ENCODE assay signal across 1 cellular context in the genomic region with DNA sequence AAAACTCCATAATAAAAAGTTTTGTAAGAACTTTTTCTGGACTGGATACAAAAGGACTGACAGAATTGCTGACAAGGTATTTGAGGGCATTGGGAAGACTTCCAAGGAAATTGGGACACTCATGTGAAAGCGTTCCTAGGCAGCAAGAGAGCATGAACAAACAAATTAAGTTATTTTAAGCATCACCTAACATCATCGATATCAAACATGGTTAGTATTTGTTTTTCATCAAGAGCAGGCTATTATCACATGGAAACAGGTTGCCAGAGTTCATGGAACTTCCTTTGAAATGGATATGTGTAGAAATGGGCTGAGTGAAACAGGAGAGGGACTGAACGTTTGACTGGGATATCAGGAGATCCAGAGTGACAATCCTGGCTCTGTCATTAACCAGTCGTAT.
TF ChIP-seq lines count a peak whose summit lies in the region.

No MANE protein-coding gene starts in this region.

TF ChIP-seq in HepG2, 621 proteins besides CTCF, POLR2A, EP300 and RAD21 (continued from another document and continues in another):
- TF ChIP-seq, protein P1, sequence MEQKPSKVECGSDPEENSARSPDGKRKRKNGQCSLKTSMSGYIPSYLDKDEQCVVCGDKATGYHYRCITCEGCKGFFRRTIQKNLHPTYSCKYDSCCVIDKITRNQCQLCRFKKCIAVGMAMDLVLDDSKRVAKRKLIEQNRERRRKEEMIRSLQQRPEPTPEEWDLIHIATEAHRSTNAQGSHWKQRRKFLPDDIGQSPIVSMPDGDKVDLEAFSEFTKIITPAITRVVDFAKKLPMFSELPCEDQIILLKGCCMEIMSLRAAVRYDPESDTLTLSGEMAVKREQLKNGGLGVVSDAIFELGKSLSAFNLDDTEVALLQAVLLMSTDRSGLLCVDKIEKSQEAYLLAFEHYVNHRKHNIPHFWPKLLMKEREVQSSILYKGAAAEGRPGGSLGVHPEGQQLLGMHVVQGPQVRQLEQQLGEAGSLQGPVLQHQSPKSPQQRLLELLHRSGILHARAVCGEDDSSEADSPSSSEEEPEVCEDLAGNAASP (CRISPR knock-in tag; IDR thresholded peaks at IDR 0.05; ENCODE audit: borderline replicate concordance) = no peak
- TF ChIP-seq RARA (CRISPR knock-in tag; IDR thresholded peaks at IDR 0.05) (0 out of 2 replicates have a peak, but pooled peaks have one; percentile 35), ZFP1 (CRISPR knock-in tag; IDR thresholded peaks at IDR 0.05) (no peak), JUNB (CRISPR knock-in tag; IDR thresholded peaks at IDR 0.05; ENCODE audit: borderline replicate concordance) (no peak), NFE2L1 (CRISPR knock-in tag; IDR thresholded peaks at IDR 0.05; ENCODE audit: borderline replicate concordance) (no peak), ZNF337 (CRISPR knock-in tag; IDR thresholded peaks at IDR 0.05; ENCODE audit: borderline replicate concordance, low read depth) (no peak), AGO2 (optimal IDR thresholded peaks at IDR 0.05; ENCODE audit: low read depth, low read length) (no peak), KAT8 (CRISPR knock-in tag; IDR thresholded peaks at IDR 0.05) (no peak), MAFK (conservative IDR thresholded peaks at IDR 0.05 in 1 of 2, IDR thresholded peaks at IDR 0.05 in 1 of 2; ENCODE audit: low read length in 2 of 2) (peak; percentile 19 to 78; a peak in 2 of 4 replicates), U2AF2 (IDR thresholded peaks at IDR 0.05; ENCODE audit: low read depth, low read length) (no peak), FOXK1 (CRISPR knock-in tag; IDR thresholded peaks at IDR 0.05; ENCODE audit: borderline replicate concordance, low read depth) (no peak), ZFX (CRISPR knock-in tag; IDR thresholded peaks at IDR 0.05; ENCODE audit: low read depth) (no peak), NBN (conservative IDR thresholded peaks at IDR 0.05) (no peak), KLF12 (CRISPR knock-in tag; IDR thresholded peaks at IDR 0.05; ENCODE audit: borderline replicate concordance) (no peak), GTF3A (CRISPR knock-in tag; conservative IDR thresholded peaks at IDR 0.05) (no peak), MAFF (IDR thresholded peaks at IDR 0.05; ENCODE audit: low read depth, low read length) (peak; percentile 57), MEF2D (CRISPR knock-in tag; IDR thresholded peaks at IDR 0.05) (0 out of 2 replicates have a peak, but pooled peaks have one; percentile 34), SMARCC2 (IDR thresholded peaks at IDR 0.05) (no peak), TMF1 (CRISPR knock-in tag; IDR thresholded peaks at IDR 0.05; ENCODE audit: low read depth) (no peak), POLR2AphosphoS2 (IDR thresholded peaks at IDR 0.05; ENCODE audit: low read depth, low read length) (no peak)
- TF ChIP-seq, protein P2, sequence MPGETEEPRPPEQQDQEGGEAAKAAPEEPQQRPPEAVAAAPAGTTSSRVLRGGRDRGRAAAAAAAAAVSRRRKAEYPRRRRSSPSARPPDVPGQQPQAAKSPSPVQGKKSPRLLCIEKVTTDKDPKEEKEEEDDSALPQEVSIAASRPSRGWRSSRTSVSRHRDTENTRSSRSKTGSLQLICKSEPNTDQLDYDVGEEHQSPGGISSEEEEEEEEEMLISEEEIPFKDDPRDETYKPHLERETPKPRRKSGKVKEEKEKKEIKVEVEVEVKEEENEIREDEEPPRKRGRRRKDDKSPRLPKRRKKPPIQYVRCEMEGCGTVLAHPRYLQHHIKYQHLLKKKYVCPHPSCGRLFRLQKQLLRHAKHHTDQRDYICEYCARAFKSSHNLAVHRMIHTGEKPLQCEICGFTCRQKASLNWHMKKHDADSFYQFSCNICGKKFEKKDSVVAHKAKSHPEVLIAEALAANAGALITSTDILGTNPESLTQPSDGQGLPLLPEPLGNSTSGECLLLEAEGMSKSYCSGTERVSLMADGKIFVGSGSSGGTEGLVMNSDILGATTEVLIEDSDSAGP (CRISPR knock-in tag; IDR thresholded peaks at IDR 0.05; ENCODE audit: borderline replicate concordance) = no peak
- TF ChIP-seq, protein P3, sequence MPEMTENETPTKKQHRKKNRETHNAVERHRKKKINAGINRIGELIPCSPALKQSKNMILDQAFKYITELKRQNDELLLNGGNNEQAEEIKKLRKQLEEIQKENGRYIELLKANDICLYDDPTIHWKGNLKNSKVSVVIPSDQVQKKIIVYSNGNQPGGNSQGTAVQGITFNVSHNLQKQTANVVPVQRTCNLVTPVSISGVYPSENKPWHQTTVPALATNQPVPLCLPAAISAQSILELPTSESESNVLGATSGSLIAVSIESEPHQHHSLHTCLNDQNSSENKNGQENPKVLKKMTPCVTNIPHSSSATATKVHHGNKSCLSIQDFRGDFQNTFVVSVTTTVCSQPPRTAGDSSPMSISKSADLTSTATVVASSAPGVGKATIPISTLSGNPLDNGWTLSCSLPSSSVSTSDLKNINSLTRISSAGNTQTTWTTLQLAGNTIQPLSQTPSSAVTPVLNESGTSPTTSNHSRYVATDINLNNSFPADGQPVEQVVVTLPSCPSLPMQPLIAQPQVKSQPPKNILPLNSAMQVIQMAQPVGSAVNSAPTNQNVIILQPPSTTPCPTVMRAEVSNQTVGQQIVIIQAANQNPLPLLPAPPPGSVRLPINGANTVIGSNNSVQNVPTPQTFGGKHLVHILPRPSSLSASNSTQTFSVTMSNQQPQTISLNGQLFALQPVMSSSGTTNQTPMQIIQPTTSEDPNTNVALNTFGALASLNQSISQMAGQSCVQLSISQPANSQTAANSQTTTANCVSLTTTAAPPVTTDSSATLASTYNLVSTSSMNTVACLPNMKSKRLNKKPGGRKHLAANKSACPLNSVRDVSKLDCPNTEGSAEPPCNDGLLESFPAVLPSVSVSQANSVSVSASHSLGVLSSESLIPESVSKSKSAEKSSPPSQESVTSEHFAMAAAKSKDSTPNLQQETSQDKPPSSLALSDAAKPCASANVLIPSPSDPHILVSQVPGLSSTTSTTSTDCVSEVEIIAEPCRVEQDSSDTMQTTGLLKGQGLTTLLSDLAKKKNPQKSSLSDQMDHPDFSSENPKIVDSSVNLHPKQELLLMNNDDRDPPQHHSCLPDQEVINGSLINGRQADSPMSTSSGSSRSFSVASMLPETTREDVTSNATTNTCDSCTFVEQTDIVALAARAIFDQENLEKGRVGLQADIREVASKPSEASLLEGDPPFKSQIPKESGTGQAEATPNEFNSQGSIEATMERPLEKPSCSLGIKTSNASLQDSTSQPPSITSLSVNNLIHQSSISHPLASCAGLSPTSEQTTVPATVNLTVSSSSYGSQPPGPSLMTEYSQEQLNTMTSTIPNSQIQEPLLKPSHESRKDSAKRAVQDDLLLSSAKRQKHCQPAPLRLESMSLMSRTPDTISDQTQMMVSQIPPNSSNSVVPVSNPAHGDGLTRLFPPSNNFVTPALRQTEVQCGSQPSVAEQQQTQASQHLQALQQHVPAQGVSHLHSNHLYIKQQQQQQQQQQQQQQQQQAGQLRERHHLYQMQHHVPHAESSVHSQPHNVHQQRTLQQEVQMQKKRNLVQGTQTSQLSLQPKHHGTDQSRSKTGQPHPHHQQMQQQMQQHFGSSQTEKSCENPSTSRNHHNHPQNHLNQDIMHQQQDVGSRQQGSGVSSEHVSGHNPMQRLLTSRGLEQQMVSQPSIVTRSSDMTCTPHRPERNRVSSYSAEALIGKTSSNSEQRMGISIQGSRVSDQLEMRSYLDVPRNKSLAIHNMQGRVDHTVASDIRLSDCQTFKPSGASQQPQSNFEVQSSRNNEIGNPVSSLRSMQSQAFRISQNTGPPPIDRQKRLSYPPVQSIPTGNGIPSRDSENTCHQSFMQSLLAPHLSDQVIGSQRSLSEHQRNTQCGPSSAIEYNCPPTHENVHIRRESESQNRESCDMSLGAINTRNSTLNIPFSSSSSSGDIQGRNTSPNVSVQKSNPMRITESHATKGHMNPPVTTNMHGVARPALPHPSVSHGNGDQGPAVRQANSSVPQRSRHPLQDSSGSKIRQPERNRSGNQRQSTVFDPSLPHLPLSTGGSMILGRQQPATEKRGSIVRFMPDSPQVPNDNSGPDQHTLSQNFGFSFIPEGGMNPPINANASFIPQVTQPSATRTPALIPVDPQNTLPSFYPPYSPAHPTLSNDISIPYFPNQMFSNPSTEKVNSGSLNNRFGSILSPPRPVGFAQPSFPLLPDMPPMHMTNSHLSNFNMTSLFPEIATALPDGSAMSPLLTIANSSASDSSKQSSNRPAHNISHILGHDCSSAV (CRISPR knock-in tag; IDR thresholded peaks at IDR 0.05; ENCODE audit: borderline replicate concordance) = no peak
- TF ChIP-seq, protein P4, sequence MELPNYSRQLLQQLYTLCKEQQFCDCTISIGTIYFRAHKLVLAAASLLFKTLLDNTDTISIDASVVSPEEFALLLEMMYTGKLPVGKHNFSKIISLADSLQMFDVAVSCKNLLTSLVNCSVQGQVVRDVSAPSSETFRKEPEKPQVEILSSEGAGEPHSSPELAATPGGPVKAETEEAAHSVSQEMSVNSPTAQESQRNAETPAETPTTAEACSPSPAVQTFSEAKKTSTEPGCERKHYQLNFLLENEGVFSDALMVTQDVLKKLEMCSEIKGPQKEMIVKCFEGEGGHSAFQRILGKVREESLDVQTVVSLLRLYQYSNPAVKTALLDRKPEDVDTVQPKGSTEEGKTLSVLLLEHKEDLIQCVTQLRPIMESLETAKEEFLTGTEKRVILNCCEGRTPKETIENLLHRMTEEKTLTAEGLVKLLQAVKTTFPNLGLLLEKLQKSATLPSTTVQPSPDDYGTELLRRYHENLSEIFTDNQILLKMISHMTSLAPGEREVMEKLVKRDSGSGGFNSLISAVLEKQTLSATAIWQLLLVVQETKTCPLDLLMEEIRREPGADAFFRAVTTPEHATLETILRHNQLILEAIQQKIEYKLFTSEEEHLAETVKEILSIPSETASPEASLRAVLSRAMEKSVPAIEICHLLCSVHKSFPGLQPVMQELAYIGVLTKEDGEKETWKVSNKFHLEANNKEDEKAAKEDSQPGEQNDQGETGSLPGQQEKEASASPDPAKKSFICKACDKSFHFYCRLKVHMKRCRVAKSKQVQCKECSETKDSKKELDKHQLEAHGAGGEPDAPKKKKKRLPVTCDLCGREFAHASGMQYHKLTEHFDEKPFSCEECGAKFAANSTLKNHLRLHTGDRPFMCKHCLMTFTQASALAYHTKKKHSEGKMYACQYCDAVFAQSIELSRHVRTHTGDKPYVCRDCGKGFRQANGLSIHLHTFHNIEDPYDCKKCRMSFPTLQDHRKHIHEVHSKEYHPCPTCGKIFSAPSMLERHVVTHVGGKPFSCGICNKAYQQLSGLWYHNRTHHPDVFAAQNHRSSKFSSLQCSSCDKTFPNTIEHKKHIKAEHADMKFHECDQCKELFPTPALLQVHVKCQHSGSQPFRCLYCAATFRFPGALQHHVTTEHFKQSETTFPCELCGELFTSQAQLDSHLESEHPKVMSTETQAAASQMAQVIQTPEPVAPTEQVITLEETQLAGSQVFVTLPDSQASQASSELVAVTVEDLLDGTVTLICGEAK (IDR thresholded peaks at IDR 0.05) = no peak
- TF ChIP-seq, protein P4 (CRISPR knock-in tag; IDR thresholded peaks at IDR 0.05) = no peak
- TF ChIP-seq, protein P5, sequence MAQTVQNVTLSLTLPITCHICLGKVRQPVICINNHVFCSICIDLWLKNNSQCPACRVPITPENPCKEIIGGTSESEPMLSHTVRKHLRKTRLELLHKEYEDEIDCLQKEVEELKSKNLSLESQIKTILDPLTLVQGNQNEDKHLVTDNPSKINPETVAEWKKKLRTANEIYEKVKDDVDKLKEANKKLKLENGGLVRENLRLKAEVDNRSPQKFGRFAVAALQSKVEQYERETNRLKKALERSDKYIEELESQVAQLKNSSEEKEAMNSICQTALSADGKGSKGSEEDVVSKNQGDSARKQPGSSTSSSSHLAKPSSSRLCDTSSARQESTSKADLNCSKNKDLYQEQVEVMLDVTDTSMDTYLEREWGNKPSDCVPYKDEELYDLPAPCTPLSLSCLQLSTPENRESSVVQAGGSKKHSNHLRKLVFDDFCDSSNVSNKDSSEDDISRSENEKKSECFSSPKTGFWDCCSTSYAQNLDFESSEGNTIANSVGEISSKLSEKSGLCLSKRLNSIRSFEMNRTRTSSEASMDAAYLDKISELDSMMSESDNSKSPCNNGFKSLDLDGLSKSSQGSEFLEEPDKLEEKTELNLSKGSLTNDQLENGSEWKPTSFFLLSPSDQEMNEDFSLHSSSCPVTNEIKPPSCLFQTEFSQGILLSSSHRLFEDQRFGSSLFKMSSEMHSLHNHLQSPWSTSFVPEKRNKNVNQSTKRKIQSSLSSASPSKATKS (CRISPR knock-in tag; IDR thresholded peaks at IDR 0.05) = no peak
- TF ChIP-seq, protein P6, sequence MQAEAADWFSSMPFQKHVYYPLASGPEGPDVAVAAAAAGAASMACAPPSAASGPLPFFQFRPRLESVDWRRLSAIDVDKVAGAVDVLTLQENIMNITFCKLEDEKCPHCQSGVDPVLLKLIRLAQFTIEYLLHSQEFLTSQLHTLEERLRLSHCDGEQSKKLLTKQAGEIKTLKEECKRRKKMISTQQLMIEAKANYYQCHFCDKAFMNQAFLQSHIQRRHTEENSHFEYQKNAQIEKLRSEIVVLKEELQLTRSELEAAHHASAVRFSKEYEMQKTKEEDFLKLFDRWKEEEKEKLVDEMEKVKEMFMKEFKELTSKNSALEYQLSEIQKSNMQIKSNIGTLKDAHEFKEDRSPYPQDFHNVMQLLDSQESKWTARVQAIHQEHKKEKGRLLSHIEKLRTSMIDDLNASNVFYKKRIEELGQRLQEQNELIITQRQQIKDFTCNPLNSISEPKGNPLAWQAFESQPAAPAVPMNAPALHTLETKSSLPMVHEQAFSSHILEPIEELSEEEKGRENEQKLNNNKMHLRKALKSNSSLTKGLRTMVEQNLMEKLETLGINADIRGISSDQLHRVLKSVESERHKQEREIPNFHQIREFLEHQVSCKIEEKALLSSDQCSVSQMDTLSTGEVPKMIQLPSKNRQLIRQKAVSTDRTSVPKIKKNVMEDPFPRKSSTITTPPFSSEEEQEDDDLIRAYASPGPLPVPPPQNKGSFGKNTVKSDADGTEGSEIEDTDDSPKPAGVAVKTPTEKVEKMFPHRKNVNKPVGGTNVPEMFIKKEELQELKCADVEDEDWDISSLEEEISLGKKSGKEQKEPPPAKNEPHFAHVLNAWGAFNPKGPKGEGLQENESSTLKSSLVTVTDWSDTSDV (CRISPR knock-in tag; IDR thresholded peaks at IDR 0.05) = no peak
